ENCODE assay signal across 9 cellular contexts in genomic region chr16:85372627-85373372, GRCh38.
DNase-seq lines count a peak whose midpoint lies in the region; ATAC-seq and TF ChIP-seq lines count a peak whose summit lies in the region.
"Had no signal": no experiment of that assay in that cellular context is flagged by ENCODE, and none has a peak within 500 bp of the region (broad histone marks: within the 10 kb centered on the region; RNA-seq: fewer than 3 reads in every experiment).

No MANE protein-coding gene starts in this region.

- DNase-seq in H4 (ENCODE audit: low spot score) (peak; percentile 90), RPMI7951 (ENCODE audit: low read depth) (peak; percentile 71), erythroblast (lab: John Stamatoyannopoulos, UW) (peak; percentile 77 to 86), NCI-H1436 (lab: John Stamatoyannopoulos, UW) (no peak)
- peak; percentile 34 to 49 for DNase-seq in stimulated activated CD8-positive, alpha-beta memory T cell treated with anti-CD3 and anti-CD28 coated beads, Interleukin-15, amount 100 ng/mL, for 48 hours (ENCODE audit: low read depth in 2 of 2)
- DNase-seq: naive thymus-derived CD8-positive, alpha-beta T cell had no signal

- ATAC-seq in HG03460 (IDR thresholded peaks at IDR 0.05; ENCODE audit: unreplicated experiment) (no peak), GM21423 (IDR thresholded peaks at IDR 0.05; ENCODE audit: unreplicated experiment) (no peak), GM19397 (IDR thresholded peaks at IDR 0.05; ENCODE audit: unreplicated experiment) (no peak)

- TF ChIP-seq POLR2A in erythroblast (IDR thresholded peaks at IDR 0.05; ENCODE audit: low read length): peak; percentile 74
